In the genomic region with DNA sequence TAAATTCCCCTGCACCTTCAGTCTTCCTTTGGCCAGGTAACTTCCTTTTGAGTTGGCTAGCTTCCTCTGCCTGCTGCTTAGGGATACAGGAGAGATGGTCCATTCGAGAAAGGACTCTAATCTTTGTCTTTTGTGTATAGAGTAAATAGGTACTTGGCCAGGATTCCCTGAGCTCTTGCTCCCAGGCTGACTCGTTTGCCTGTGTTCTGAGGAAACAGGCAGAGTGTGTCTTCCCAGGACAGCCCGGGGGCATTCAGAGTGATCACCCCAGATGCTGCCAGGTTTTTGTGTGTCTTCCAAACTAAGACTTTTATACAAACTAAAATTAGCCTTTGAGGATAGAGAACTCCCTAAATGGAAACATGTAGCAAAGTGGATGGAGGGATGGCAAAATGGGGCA, we compare ENCODE assay signal across 32 cellular contexts. TPM values are rescaled to one million over a fixed set of nuclear protein-coding genes. Genes with fewer than 3 reads are reported as not detected.
"Had no signal": no experiment of that assay in that cellular context is flagged by ENCODE, and none has a peak within 500 bp of the region (broad histone marks: within the 10 kb centered on the region; RNA-seq: fewer than 3 reads in every experiment).

No MANE protein-coding gene starts in this region.

- ATAC-seq: activated CD8-positive, alpha-beta T cell treated with anti-CD3 and anti-CD28 coated beads for 36 hours; activated T-cell treated with anti-CD3 and anti-CD28 coated beads, Interleukin-2, amount 50 U/mL, for 72 hours; activated T-helper 17 cell treated with anti-CD3 and anti-CD28 coated beads, Interleukin-2, amount 50 U/mL, for 72 hours; Panc1 had no signal

- DNase-seq: activated CD4-positive, alpha-beta T cell treated with anti-CD3 and anti-CD28 coated beads, Interleukin-2, amount 10 ng/mL, durations not matched to agents 24 days and 14 days; activated CD4-positive, alpha-beta T cell treated with anti-CD3 and anti-CD28 coated beads, Interleukin-2, amount 50 U/mL, for 4 hours; activated CD8-positive, alpha-beta T cell treated with anti-CD3 and anti-CD28 coated beads for 36 hours; activated effector memory CD4-positive, alpha-beta T cell treated with anti-CD3 and anti-CD28 coated beads, Interleukin-2, amount 50 U/mL, for 16 hours; activated naive CD4-positive, alpha-beta T cell; activated naive CD4-positive, alpha-beta T cell treated with anti-CD3 and anti-CD28 coated beads, Interleukin-2, amount 50 U/mL, for 16 hours; activated naive CD8-positive, alpha-beta T cell treated with anti-CD3 and anti-CD28 coated beads for 36 hours; activated T-cell treated with anti-CD3 and anti-CD28 coated beads, Interleukin-2, amount 50 U/mL, for 1 hour; activated T-cell treated with anti-CD3 and anti-CD28 coated beads, Interleukin-2, amount 50 U/mL, for 72 hours; amniotic stem cell; caudate nucleus; cerebellar nuclear complex; KG1; MG63; NCI-H1048; NCI-H1105 treated with DMSO at 0.1 percent for 48 hours; NCI-H1436; NCI-H1694; NCI-H1930; NCI-H2081 treated with DMSO at 0.1 percent for 48 hours; NCI-H345; NCI-H526; NCI-H774; RPMI8226; SHP77 treated with DMSO at 0.1 percent for 48 hours; SK-N-SH had no signal

RNA-seq across cellular contexts. Expression of gene TMEM108, which starts 39.5 kb away (rescaled TPM):
- total RNA-seq: activated CD4-positive, alpha-beta T cell treated with anti-CD3 and anti-CD28 coated beads, Interleukin-2, amount 10 ng/mL, durations not matched to agents 24 days and 14 days; activated CD8-positive, alpha-beta memory T cell treated with anti-CD3 and anti-CD28 coated beads for 36 hours; activated CD8-positive, alpha-beta T cell treated with anti-CD3 and anti-CD28 coated beads for 36 hours; activated naive CD8-positive, alpha-beta T cell treated with anti-CD3 and anti-CD28 coated beads for 36 hours; ascending aorta; NCI-H460; SJSA1 had no signal
